Comparison of ENCODE assay signal across 9 cellular contexts in the genomic region with DNA sequence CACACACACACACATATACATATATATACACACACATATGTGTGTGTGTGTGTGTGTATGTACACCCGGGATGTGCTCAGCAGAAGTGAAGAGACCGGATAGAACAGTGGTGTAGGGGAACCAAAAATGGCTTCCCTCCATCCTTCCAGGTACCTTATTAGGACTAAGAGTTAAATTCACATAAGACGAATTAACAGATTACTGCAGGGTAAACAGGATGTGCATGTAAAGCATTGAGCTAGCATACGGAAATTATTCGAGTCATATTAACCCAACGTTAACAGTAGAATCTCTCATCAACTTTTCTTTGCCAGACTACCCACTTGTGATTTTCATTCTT. TPM values are rescaled to one million over a fixed set of nuclear protein-coding genes. Genes with fewer than 3 reads are reported as not detected.
DNase-seq lines count a peak whose midpoint lies in the region; ATAC-seq and TF ChIP-seq lines count a peak whose summit lies in the region.
"Had no signal": no experiment of that assay in that cellular context is flagged by ENCODE, and none has a peak within 500 bp of the region (broad histone marks: within the 10 kb centered on the region; RNA-seq: fewer than 3 reads in every experiment).

No MANE protein-coding gene starts in this region.

- no peaks in the 10 kb centered on the region for H3K9me2 ChIP-seq in MM.1S (replicated peaks; ENCODE audit: insufficient read depth, low read length)

- intact Hi-C loops in posterior cingulate gyrus (cut with DNase I) = loop anchor here (2.0 to 5.0 kb wide), 2 partner anchors 36 to 76 kb away; a partner anchor contains a TSS

- H3K27me3 ChIP-seq in GM06990 (replicated peaks; ENCODE audit: control insufficient read depth, insufficient read depth, low read length) (no peaks in the 10 kb centered on the region), MM.1S (replicated peaks; ENCODE audit: insufficient read depth, low read length) (no peaks in the 10 kb centered on the region), osteoblast (ENCODE audit: insufficient read depth, low read length) (no peaks in the 10 kb centered on the region)

- H3K79me2 ChIP-seq in MM.1S (ENCODE audit: low read length) (peaks cover 77% of the 10 kb centered on the region), osteoblast (ENCODE audit: insufficient read depth, low read length) (peaks cover 68% of the 10 kb centered on the region)

- peak overlapping the region; percentile 80; the same call in 1 of the 2 replicates for H3K9ac ChIP-seq in MM.1S (ENCODE audit: low read length)

- H3K4me3 ChIP-seq in GM06990 (replicated peaks; ENCODE audit: low read depth, low read length) (peak overlapping the region; percentile 87), MM.1S (ENCODE audit: low read length) (peak overlapping the region; percentile 97), osteoblast (ENCODE audit: insufficient read depth, low read length) (peak overlapping the region; percentile 95)

- H3K27ac Mint-ChIP-seq in effector memory CD8-positive, alpha-beta T cell = no peak overlapping the region

- ATAC-seq in effector memory CD8-positive, alpha-beta T cell (replicated peaks) = peak; percentile 20
- no peak for ATAC-seq in HG02981 (IDR thresholded peaks at IDR 0.05; ENCODE audit: unreplicated experiment)

- no peak overlapping the region for H3K4me3 Mint-ChIP-seq in effector memory CD8-positive, alpha-beta T cell

- H3K9me3 ChIP-seq in MM.1S (replicated peaks; ENCODE audit: insufficient read depth, low read length) (no peaks in the 10 kb centered on the region), osteoblast (ENCODE audit: low read depth, low read length) (no peaks in the 10 kb centered on the region)

- H3K27me3 Mint-ChIP-seq in effector memory CD8-positive, alpha-beta T cell = no peaks in the 10 kb centered on the region

- H3K36me3 ChIP-seq in GM06990 (ENCODE audit: control insufficient read depth, insufficient read depth, low read length) (peaks cover 13% of the 10 kb centered on the region), MM.1S (replicated peaks; ENCODE audit: insufficient read depth, low read length) (peaks cover 25% of the 10 kb centered on the region; the same call in 1 of the 2 replicates), osteoblast (ENCODE audit: insufficient read depth, low read length) (peaks cover 44% of the 10 kb centered on the region)

- peak overlapping the region; percentile 58 for H3K4me2 ChIP-seq in MM.1S (ENCODE audit: low read depth, low read length)
- H3K4me2 ChIP-seq in osteoblast (ENCODE audit: insufficient read depth, low read length) = peak overlapping the region; percentile 91

- DNase-seq in GM06990 (ENCODE audit: extremely low read depth, insufficient read length) (no peak), MM.1S (no peak), osteoblast (ENCODE audit: insufficient read length, low spot score, missing footprints) (no peak), dedifferentiated amniotic fluid mesenchymal stem cell (ENCODE audit: extremely low spot score) (no peak), T1000 (lab: John Stamatoyannopoulos, UW) (no peak), posterior cingulate gyrus (no peak)
- no peak for DNase-seq in effector memory CD8-positive, alpha-beta T cell

- H2AFZ ChIP-seq in MM.1S (ENCODE audit: low read length) = no peak overlapping the region
- H2AFZ ChIP-seq in osteoblast (ENCODE audit: low read length) = peak overlapping the region; percentile 89

- H3K9me3 Mint-ChIP-seq in effector memory CD8-positive, alpha-beta T cell = no peaks in the 10 kb centered on the region

- H3K27ac ChIP-seq in MM.1S (ENCODE audit: low read length) (no peak overlapping the region), osteoblast (ENCODE audit: low read depth, low read length) (peak overlapping the region; percentile 79)

- H3K36me3 Mint-ChIP-seq in effector memory CD8-positive, alpha-beta T cell (ENCODE audit: insufficient read depth) = peaks cover 26% of the 10 kb centered on the region

- peaks cover 4 to 23% of the 10 kb centered on the region in 2 donors for H3K4me1 Mint-ChIP-seq in effector memory CD8-positive, alpha-beta T cell (ENCODE audit: low read depth in 2 of 2)

- H3F3A ChIP-seq in MM.1S (ENCODE audit: insufficient read depth, low read length) = no peaks in the 10 kb centered on the region

- TF ChIP-seq CTCF in GM06990 (IDR thresholded peaks at IDR 0.05; ENCODE audit: insufficient read depth, low read length, poor library complexity, severe bottlenecking) (no peak), MM.1S (IDR thresholded peaks at IDR 0.05; ENCODE audit: low read length) (no peak), osteoblast (IDR thresholded peaks at IDR 0.05; ENCODE audit: extremely low read depth, low read depth, low read length) (no peak)

- H3K4me1 ChIP-seq in MM.1S (ENCODE audit: low read length) = peaks cover 8% of the 10 kb centered on the region
- peaks cover 18% of the 10 kb centered on the region for H3K4me1 ChIP-seq in osteoblast (ENCODE audit: insufficient read depth, low read length)

- no peaks in the 10 kb centered on the region for H4K20me1 ChIP-seq in MM.1S (ENCODE audit: insufficient read depth, low read length)
- no peaks in the 10 kb centered on the region for H4K20me1 ChIP-seq in osteoblast (ENCODE audit: insufficient read depth, low read length)

RNA-seq across cellular contexts. Expression of a gene that starts 0.7 kb away (rescaled TPM):
- total RNA-seq in osteoblast = 25.0 and 26.8 TPM in 2 replicates

RNA-seq across cellular contexts. Expression of a gene that starts 1.1 kb away (rescaled TPM):
- 4.7 and 8.0 TPM in 2 replicates for total RNA-seq in osteoblast

RNA-seq across cellular contexts. Expression of a gene that starts 19.0 kb away (rescaled TPM):
- under 0.01 TPM in 2 replicates for total RNA-seq in osteoblast
- total RNA-seq: HT1080 had no signal

RNA-seq across cellular contexts. Expression of a gene that starts 34.3 kb away (rescaled TPM):
- total RNA-seq in osteoblast = 69.5 and 89.6 TPM in 2 replicates
